In the genomic region with DNA sequence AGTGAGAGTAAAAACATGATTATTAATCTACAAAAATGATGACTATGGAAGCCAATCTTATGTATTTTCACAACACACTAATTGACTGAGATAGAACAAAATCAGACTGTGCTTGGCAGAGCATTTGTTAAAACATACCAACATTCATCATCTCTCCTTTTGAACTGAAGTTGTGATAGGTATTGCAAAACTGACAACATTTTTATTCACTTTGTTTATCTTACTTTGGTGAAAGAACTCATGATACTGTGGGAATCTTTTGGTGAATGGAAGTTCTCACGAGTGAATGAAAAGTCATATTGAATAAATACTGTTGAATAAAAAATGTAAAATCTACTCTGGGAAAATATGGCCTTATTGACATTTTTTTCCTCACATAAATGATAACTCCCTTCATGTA, we compare ENCODE assay signal across 18 cellular contexts.
"Had no signal": no experiment of that assay in that cellular context is flagged by ENCODE, and none has a peak within 500 bp of the region (broad histone marks: within the 10 kb centered on the region; RNA-seq: fewer than 3 reads in every experiment).

No MANE protein-coding gene starts in this region.

- DNase-seq: KBM-7, MM.1S, NCI-H1092 treated with DMSO at 0.1 percent for 48 hours, NCI-H1436, NCI-H187, NCI-H2029, NCI-H2081 treated with DMSO at 0.1 percent for 48 hours, NCI-H2171, NCI-H226, NCI-H446, NCI-H510A, NCI-H524 treated with DMSO at 0.1 percent for 48 hours, NCI-H69, NCI-H774, SHP77, SK-N-SH had no signal

- H3K9me3 ChIP-seq: SK-N-SH had no signal

- H3K27ac ChIP-seq: HL-60, RWPE1 had no signal

- H3K4me2 ChIP-seq: SK-N-SH had no signal

- H3K9ac ChIP-seq: SK-N-SH had no signal
